Comparison of ENCODE assay signal across 1 cellular context in the genomic region with DNA sequence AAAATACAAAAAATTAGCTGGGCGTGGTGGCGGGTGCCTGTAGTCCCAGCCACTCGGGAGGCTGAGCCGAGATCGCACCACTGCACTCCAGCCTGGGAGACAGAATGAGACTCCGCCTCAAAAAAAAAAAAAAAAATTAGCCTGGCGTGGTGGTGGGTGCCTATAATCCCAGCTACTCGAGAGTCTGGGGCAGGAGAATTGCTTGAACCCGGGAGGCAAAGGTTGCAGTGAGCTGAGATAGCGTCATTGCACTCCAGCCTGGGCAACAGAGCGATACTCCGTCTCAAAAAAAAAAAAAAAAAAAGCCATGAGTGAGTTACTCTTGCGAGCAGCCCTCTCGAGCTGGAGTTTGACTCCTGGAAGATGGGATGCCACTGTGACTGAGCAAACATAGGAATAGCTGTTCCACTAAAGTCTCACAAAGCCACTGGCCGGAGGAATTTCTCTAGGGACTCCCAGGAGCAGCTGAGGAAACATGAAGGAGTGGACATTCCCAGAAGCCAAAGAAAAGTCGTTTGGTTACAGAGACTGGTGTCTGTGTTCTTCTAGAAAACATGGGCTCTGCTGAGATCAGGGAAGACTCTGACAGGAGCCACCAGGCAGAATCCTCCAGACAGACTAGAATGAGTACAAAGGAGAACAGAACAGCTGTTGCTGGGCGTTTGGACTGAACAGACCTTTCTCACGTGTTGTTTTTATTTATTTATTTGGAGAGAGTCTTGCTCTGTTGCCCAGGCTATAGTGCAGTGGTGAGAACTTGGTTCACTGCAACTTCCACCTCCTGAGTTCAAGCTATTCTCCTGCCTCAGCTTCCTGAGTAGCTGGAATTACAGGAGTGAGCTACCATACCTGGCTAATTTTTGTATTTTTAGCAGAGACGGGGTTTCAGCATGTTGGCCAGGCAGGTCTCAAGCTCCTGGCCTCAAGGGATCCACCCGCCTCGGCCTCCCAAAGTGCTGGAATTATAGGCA.
TF ChIP-seq lines count a peak whose summit lies in the region.

No MANE protein-coding gene starts in this region.

TF ChIP-seq in IMR-90, 13 proteins besides CTCF, POLR2A, EP300 and RAD21:
- TF ChIP-seq CEBPB (IDR thresholded peaks at IDR 0.05; ENCODE audit: low read depth, low read length), result no peak
- no peak for TF ChIP-seq MAFK (IDR thresholded peaks at IDR 0.05; ENCODE audit: low read depth, low read length)
- no peak for TF ChIP-seq MXI1 (IDR thresholded peaks at IDR 0.05; ENCODE audit: borderline replicate concordance, low read depth, low read length)
- TF ChIP-seq FOS (IDR thresholded peaks at IDR 0.05; ENCODE audit: low read depth, low read length), result no peak
- TF ChIP-seq, protein P1, sequence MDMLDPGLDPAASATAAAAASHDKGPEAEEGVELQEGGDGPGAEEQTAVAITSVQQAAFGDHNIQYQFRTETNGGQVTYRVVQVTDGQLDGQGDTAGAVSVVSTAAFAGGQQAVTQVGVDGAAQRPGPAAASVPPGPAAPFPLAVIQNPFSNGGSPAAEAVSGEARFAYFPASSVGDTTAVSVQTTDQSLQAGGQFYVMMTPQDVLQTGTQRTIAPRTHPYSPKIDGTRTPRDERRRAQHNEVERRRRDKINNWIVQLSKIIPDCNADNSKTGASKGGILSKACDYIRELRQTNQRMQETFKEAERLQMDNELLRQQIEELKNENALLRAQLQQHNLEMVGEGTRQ (IDR thresholded peaks at IDR 0.05; ENCODE audit: low read depth, low read length), result no peak
- TF ChIP-seq, protein P2, sequence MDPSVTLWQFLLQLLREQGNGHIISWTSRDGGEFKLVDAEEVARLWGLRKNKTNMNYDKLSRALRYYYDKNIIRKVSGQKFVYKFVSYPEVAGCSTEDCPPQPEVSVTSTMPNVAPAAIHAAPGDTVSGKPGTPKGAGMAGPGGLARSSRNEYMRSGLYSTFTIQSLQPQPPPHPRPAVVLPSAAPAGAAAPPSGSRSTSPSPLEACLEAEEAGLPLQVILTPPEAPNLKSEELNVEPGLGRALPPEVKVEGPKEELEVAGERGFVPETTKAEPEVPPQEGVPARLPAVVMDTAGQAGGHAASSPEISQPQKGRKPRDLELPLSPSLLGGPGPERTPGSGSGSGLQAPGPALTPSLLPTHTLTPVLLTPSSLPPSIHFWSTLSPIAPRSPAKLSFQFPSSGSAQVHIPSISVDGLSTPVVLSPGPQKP (IDR thresholded peaks at IDR 0.05; ENCODE audit: borderline replicate concordance, low read depth, low read length), result no peak
- TF ChIP-seq CHD1 (IDR thresholded peaks at IDR 0.05; ENCODE audit: low read depth, low read length), result no peak
- TF ChIP-seq MAZ (IDR thresholded peaks at IDR 0.05; ENCODE audit: borderline replicate concordance, low read depth, low read length), result no peak
